In the genomic region with DNA sequence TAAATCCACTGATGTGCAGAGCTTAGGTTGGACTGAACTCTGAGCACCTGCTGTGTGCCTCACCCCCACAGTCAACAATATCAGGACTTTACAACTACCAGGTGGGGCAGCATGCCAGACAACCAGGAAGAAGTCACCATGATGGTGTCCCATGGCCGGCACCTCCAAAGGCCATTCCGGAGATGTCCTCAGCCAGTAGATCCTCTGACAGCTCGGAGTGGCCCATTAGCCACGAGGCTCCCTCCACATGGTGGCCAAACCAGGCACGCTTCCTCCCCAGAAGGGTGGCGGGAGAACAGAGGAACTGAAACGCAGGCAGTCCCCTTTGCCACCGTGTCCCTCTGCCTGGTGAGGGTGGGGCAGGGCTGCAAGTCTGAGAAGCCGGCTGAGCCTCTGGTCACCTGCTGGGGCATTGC, we compare ENCODE assay signal across 19 cellular contexts.
DNase-seq lines count a peak whose midpoint lies in the region; ATAC-seq and TF ChIP-seq lines count a peak whose summit lies in the region.
"Had no signal": no experiment of that assay in that cellular context is flagged by ENCODE, and none has a peak within 500 bp of the region (broad histone marks: within the 10 kb centered on the region; RNA-seq: fewer than 3 reads in every experiment).

No MANE protein-coding gene starts in this region.

- no peaks in the 10 kb centered on the region for H4K20me1 ChIP-seq in OCI-LY3 (ENCODE audit: insufficient read depth, low read length)

- H3K4me1 ChIP-seq in OCI-LY3 (ENCODE audit: low read length) (peaks cover 9% of the 10 kb centered on the region), muscle layer of duodenum (ENCODE audit: control insufficient read depth in 1 of 2, insufficient read depth in 2 of 2, low read length in 2 of 2) (no peaks in the 10 kb centered on the region), Caco-2 (peaks cover 6% of the 10 kb centered on the region; the same call in 1 of the 2 replicates)

- H2AFZ ChIP-seq in OCI-LY3 (ENCODE audit: low read depth, low read length): peak overlapping the region; percentile 17; the same call in 1 of the 2 replicates
- H2AFZ ChIP-seq: PC-9 had no signal

- DNase-seq in GM12865 (ENCODE audit: low read depth) (peak; percentile 8), epidermal melanocyte (ENCODE audit: insufficient read length, low spot score) (no peak), Caco-2 (no peak), left cardiac atrium (no peak)
- no peak for DNase-seq in activated T-cell treated with anti-CD3 and anti-CD28 coated beads, Interleukin-2, amount 50 U/mL, for 1 hour
- DNase-seq: activated CD4-positive, alpha-beta T cell treated with anti-CD3 and anti-CD28 coated beads for 36 hours; activated naive CD8-positive, alpha-beta T cell treated with anti-CD3 and anti-CD28 coated beads, Interleukin-2, amount 10 ng/mL, durations not matched to agents 7 days and 5 days; AML-193; caudate nucleus; naive thymus-derived CD8-positive, alpha-beta T cell; NCI-H2171; PC-9; stimulated activated CD4-positive, alpha-beta T cell treated with anti-CD3 and anti-CD28 coated beads, Interleukin-2, amount 100 ng/mL, for 24 hours; stimulated activated CD8-positive, alpha-beta memory T cell treated with anti-CD3 and anti-CD28 coated beads, Interleukin-4, amount 100 ng/mL, for 48 hours had no signal

- no peaks in the 10 kb centered on the region for H3K9me3 Mint-ChIP-seq in Caco-2 (ENCODE audit: unreplicated experiment)
- H3K9me3 Mint-ChIP-seq: activated naive CD8-positive, alpha-beta T cell treated with anti-CD3 and anti-CD28 coated beads, Interleukin-2, amount 10 ng/mL, durations not matched to agents 7 days and 5 days; T-helper 1 cell treated with Interleukin-12 subunit alpha and Interleukin-12 subunit beta and Interleukin-4 antibody, amounts not matched to agents 30 μg/mL and 1 μg/mL, for 36 hours had no signal

- H3K27ac Mint-ChIP-seq in Caco-2 (ENCODE audit: unreplicated experiment): no peak overlapping the region
- H3K27ac Mint-ChIP-seq: activated CD4-positive, alpha-beta T cell treated with anti-CD3 and anti-CD28 coated beads for 36 hours; activated naive CD8-positive, alpha-beta T cell treated with anti-CD3 and anti-CD28 coated beads, Interleukin-2, amount 10 ng/mL, durations not matched to agents 7 days and 5 days; naive thymus-derived CD8-positive, alpha-beta T cell; T-helper 1 cell treated with Interleukin-12 subunit alpha and Interleukin-12 subunit beta and Interleukin-4 antibody, amounts not matched to agents 30 μg/mL and 1 μg/mL, for 36 hours had no signal

- H3K27me3 Mint-ChIP-seq in Caco-2 (ENCODE audit: insufficient read depth, unreplicated experiment): peaks cover 8% of the 10 kb centered on the region
- H3K27me3 Mint-ChIP-seq: activated CD4-positive, alpha-beta T cell treated with anti-CD3 and anti-CD28 coated beads for 36 hours; activated naive CD8-positive, alpha-beta T cell treated with anti-CD3 and anti-CD28 coated beads, Interleukin-2, amount 10 ng/mL, durations not matched to agents 7 days and 5 days had no signal

- intact Hi-C loops in Caco-2 (cut with micrococcal nuclease; ENCODE audit: unreplicated experiment) (no loop called here), left cardiac atrium (cut with DNase I) (no loop called here)

- ATAC-seq in GM21786 (IDR thresholded peaks at IDR 0.05; ENCODE audit: unreplicated experiment) (peak; percentile 57), left cardiac atrium (no peak)
- ATAC-seq: activated CD4-positive, alpha-beta T cell treated with anti-CD3 and anti-CD28 coated beads for 36 hours; naive thymus-derived CD8-positive, alpha-beta T cell had no signal

- H3K4me1 Mint-ChIP-seq in Caco-2 (ENCODE audit: low read depth, unreplicated experiment): peaks cover 6% of the 10 kb centered on the region
- H3K4me1 Mint-ChIP-seq: activated CD4-positive, alpha-beta T cell treated with anti-CD3 and anti-CD28 coated beads for 36 hours; activated naive CD8-positive, alpha-beta T cell treated with anti-CD3 and anti-CD28 coated beads, Interleukin-2, amount 10 ng/mL, durations not matched to agents 7 days and 5 days had no signal

- TF ChIP-seq CTCF in GM12865 (IDR thresholded peaks at IDR 0.05; ENCODE audit: insufficient read depth, low read depth, low read length, missing control alignments) (no peak), OCI-LY3 (IDR thresholded peaks at IDR 0.05; ENCODE audit: low read depth, low read length) (no peak), Caco-2 (IDR thresholded peaks at IDR 0.05; ENCODE audit: insufficient read depth in 1 of 2, low read depth in 1 of 2, low read length in 1 of 2, severe bottlenecking in 1 of 2, unreplicated experiment in 1 of 2) (no peak)

- BruUV-seq in Caco-2 (replicated peaks; lab: Mats Ljungman, UMichigan): no TSS peak

- peak overlapping the region; percentile 48 for H3K4me2 ChIP-seq in OCI-LY3 (ENCODE audit: low read length)
- H3K4me2 ChIP-seq: PC-9 had no signal

- CTCF ChIA-PET in Caco-2 (lab: Charles Lee): no interaction called here

- no peaks in the 10 kb centered on the region for H3K36me3 ChIP-seq in OCI-LY3 (replicated peaks; ENCODE audit: low read depth, low read length)
- H3K36me3 ChIP-seq in muscle layer of duodenum (ENCODE audit: control insufficient read depth in 1 of 2, insufficient read depth in 2 of 2, low read length in 2 of 2): no peaks in the 10 kb centered on the region
- no peaks in the 10 kb centered on the region for H3K36me3 ChIP-seq in Caco-2 (ENCODE audit: control insufficient read depth, insufficient read depth, low read length)

- H3K9ac ChIP-seq in OCI-LY3 (ENCODE audit: low read length): no peak overlapping the region

- POLR2A ChIA-PET in Caco-2 (lab: Charles Lee): no interaction called here

- no peak overlapping the region for H3K4me3 Mint-ChIP-seq in Caco-2 (ENCODE audit: unreplicated experiment)
- H3K4me3 Mint-ChIP-seq: activated CD4-positive, alpha-beta T cell treated with anti-CD3 and anti-CD28 coated beads for 36 hours; activated naive CD8-positive, alpha-beta T cell treated with anti-CD3 and anti-CD28 coated beads, Interleukin-2, amount 10 ng/mL, durations not matched to agents 7 days and 5 days; naive thymus-derived CD8-positive, alpha-beta T cell; T-helper 1 cell treated with Interleukin-12 subunit alpha and Interleukin-12 subunit beta and Interleukin-4 antibody, amounts not matched to agents 30 μg/mL and 1 μg/mL, for 36 hours had no signal

- H3K27me3 ChIP-seq in OCI-LY3 (ENCODE audit: low read depth, low read length) (peaks cover 18% of the 10 kb centered on the region), muscle layer of duodenum (ENCODE audit: low read depth, low read length) (no peaks in the 10 kb centered on the region), Caco-2 (replicated peaks; ENCODE audit: control insufficient read depth, insufficient read depth, low read length) (no peaks in the 10 kb centered on the region)

- H3K9me3 ChIP-seq in OCI-LY3 (ENCODE audit: insufficient read depth, low read length): no peaks in the 10 kb centered on the region
- no peaks in the 10 kb centered on the region for H3K9me3 ChIP-seq in muscle layer of duodenum (ENCODE audit: control insufficient read depth in 1 of 2, low read length in 2 of 2)
- no peaks in the 10 kb centered on the region for H3K9me3 ChIP-seq in Caco-2

- no peaks in the 10 kb centered on the region for H3K36me3 Mint-ChIP-seq in Caco-2 (ENCODE audit: insufficient read depth, unreplicated experiment)
- H3K36me3 Mint-ChIP-seq: activated naive CD8-positive, alpha-beta T cell treated with anti-CD3 and anti-CD28 coated beads, Interleukin-2, amount 10 ng/mL, durations not matched to agents 7 days and 5 days; naive thymus-derived CD8-positive, alpha-beta T cell had no signal

- no peak overlapping the region for H3K27ac ChIP-seq in OCI-LY3 (ENCODE audit: low read length)
- H3K27ac ChIP-seq in muscle layer of duodenum (ENCODE audit: low read length): peak overlapping the region; percentile 35
- H3K27ac ChIP-seq: HL-60, PC-9 had no signal

- H3K4me3 ChIP-seq in GM12865 (ENCODE audit: low read depth, low read length) (no peak overlapping the region), OCI-LY3 (ENCODE audit: low read length) (no peak overlapping the region), muscle layer of duodenum (ENCODE audit: low read depth in 1 of 2, low read length in 2 of 2) (no peak overlapping the region), Caco-2 (ENCODE audit: low read depth, low read length) (no peak overlapping the region)
- H3K4me3 ChIP-seq: PC-9 had no signal

- no peaks in the 10 kb centered on the region for H3K79me2 ChIP-seq in OCI-LY3 (ENCODE audit: low read length)
